8 cellular contexts compared by ENCODE assay signal in genomic region chrX:107673933-107674479, GRCh38. TPM values are rescaled to one million over a fixed set of nuclear protein-coding genes. Genes with fewer than 3 reads are reported as not detected.
DNase-seq lines count a peak whose midpoint lies in the region; ATAC-seq, FAIRE-seq and TF ChIP-seq lines count a peak whose summit lies in the region.

No MANE protein-coding gene starts in this region.

- no peak for TF ChIP-seq CTCF in activated CD8-positive, alpha-beta T cell treated with anti-CD3 and anti-CD28 coated beads for 36 hours (IDR thresholded peaks at IDR 0.05)
- TF ChIP-seq CTCF in endodermal cell (conservative IDR thresholded peaks at IDR 0.05): peak; percentile 30
- no peak for TF ChIP-seq CTCF in pancreas (IDR thresholded peaks at IDR 0.05)
- peak in 1 of 5 experiments; percentile 23 for TF ChIP-seq CTCF in transverse colon (IDR thresholded peaks at IDR 0.05)

- H3K4me1 ChIP-seq in endodermal cell (ENCODE audit: control insufficient read depth, insufficient read depth, low read length) (no peaks in the 10 kb centered on the region), pancreas (peaks cover 0 to 3% (median 0%) of the 10 kb centered on the region in 3 donors), transverse colon (peaks cover 4 to 32% (median 11%) of the 10 kb centered on the region in 4 donors)

- peak overlapping the region; percentile 83 for H3K4me3 Mint-ChIP-seq in activated CD8-positive, alpha-beta T cell treated with anti-CD3 and anti-CD28 coated beads for 36 hours
- no peak overlapping the region for H3K4me3 Mint-ChIP-seq in endodermal cell

- H3K4me1 Mint-ChIP-seq in activated CD8-positive, alpha-beta T cell treated with anti-CD3 and anti-CD28 coated beads for 36 hours (ENCODE audit: low read depth): peaks cover 44% of the 10 kb centered on the region
- peaks cover 30% of the 10 kb centered on the region for H3K4me1 Mint-ChIP-seq in endodermal cell

- peak; percentile 97 for TF ChIP-seq EP300 in transverse colon (IDR thresholded peaks at IDR 0.05; ENCODE audit: low read depth)

- H3K27ac ChIP-seq in endodermal cell (ENCODE audit: low read depth, low read length) (no peak overlapping the region), pancreas (peak overlapping the region in 3 of 4 donors; percentile 31 to 58 (median 41)), transverse colon (peak overlapping the region; percentile 88 to 96 (median 92))

- CTCF ChIA-PET in activated CD8-positive, alpha-beta T cell treated with anti-CD3 and anti-CD28 coated beads for 36 hours (lab: Charles Lee): interaction anchor here (1.0 to 3.6 kb wide), 14 partner anchors 13 to 220 kb away, joined by 3 to 106 read pairs (median 6); partner anchors contain the start of genes MID2, NCBP2L and TSC22D3

- no peak for FAIRE-seq in pancreas (lab: Jason Lieb, UNC)

- in situ Hi-C loops in transverse colon (cut with MboI; ENCODE audit: low pct_ligation_motif_present in 1 of 4, low pct_unique_long_range_greater_than_20kb in 1 of 4, low sequenced_read_pairs in 3 of 4): loop anchor here in 2 of 4 donors (25.0 kb wide), 2 partner anchors 88 to 213 kb away; no protein-coding TSS in a partner anchor

- H3K27me3 ChIP-seq in H7 (ENCODE audit: control insufficient read depth, insufficient read depth, low read length) (peaks cover 10% of the 10 kb centered on the region; the same call in 1 of the 2 replicates), endodermal cell (ENCODE audit: control insufficient read depth, insufficient read depth, low read length, poor library complexity, severe bottlenecking) (peaks cover 11% of the 10 kb centered on the region), pancreas (no peaks in the 10 kb centered on the region), transverse colon (no peaks in the 10 kb centered on the region)

- H3K27ac Mint-ChIP-seq in activated CD8-positive, alpha-beta T cell treated with anti-CD3 and anti-CD28 coated beads for 36 hours: peak overlapping the region; percentile 95
- H3K27ac Mint-ChIP-seq in endodermal cell: no peak overlapping the region

- 80 to 90% methylated on average over 2 to 6 of the region's 7 CpGs for WGBS in endodermal cell (ENCODE audit: insufficient coverage in 1 of 2, insufficient read length in 1 of 2), 2 experiments
- 64 to 75% methylated on average over 7 of the region's 7 CpGs for WGBS in pancreas, 2 donors
- WGBS in transverse colon (ENCODE audit: low coverage in 1 of 2), 2 donors: 33% methylated on average over 7 of the region's 7 CpGs; no CpG with 5 or more reads in 1 of the 2 donors

- peak; percentile 31 for TF ChIP-seq POLR2A in transverse colon (IDR thresholded peaks at IDR 0.05)

- H3K36me3 Mint-ChIP-seq in activated CD8-positive, alpha-beta T cell treated with anti-CD3 and anti-CD28 coated beads for 36 hours (ENCODE audit: low read depth): no peaks in the 10 kb centered on the region
- H3K36me3 Mint-ChIP-seq in endodermal cell (ENCODE audit: low read depth): no peaks in the 10 kb centered on the region

- H3K36me3 ChIP-seq in H7 (replicated peaks; ENCODE audit: control insufficient read depth, insufficient read depth, low read length): no peaks in the 10 kb centered on the region
- no peaks in the 10 kb centered on the region for H3K36me3 ChIP-seq in endodermal cell (ENCODE audit: control insufficient read depth, insufficient read depth, low read length)
- no peaks in the 10 kb centered on the region for H3K36me3 ChIP-seq in pancreas
- H3K36me3 ChIP-seq in transverse colon: no peaks in the 10 kb centered on the region

- POLR2A ChIA-PET in activated CD8-positive, alpha-beta T cell treated with anti-CD3 and anti-CD28 coated beads for 36 hours (lab: Charles Lee): interaction anchor here (0.9 to 8.6 kb wide), 7 partner anchors 11 to 103 kb away, joined by 3 to 184 read pairs (median 5); partner anchors contain the start of genes NCBP2L and PRPS1

- intact Hi-C loops in activated CD8-positive, alpha-beta T cell treated with anti-CD3 and anti-CD28 coated beads for 36 hours (cut with micrococcal nuclease): loop anchor here (1.0 to 5.0 kb wide), 4 partner anchors 37 to 218 kb away; partner anchors contain the start of genes NCBP2L and TSC22D3
- intact Hi-C loops in pancreas (cut with DNase I) (loop anchor here in 1 of 3 donors (10.0 kb wide), 1 partner anchor 101 kb away; the partner anchor contains the start of genes NCBP2L and TSC22D3), transverse colon (cut with DNase I; ENCODE audit: low total_unique reads) (loop anchor here (2.0 kb wide), 1 partner anchor 103 kb away; the partner anchor contains the start of gene NCBP2L)

- peak; percentile 80 for DNase-seq in GDM1 (lab: John Stamatoyannopoulos, UW)
- peak; percentile 40 for DNase-seq in H7
- peak; percentile 92 for DNase-seq in NAMALWA (ENCODE audit: low spot score)
- peak; percentile 94 for DNase-seq in activated CD8-positive, alpha-beta T cell treated with anti-CD3 and anti-CD28 coated beads for 36 hours
- DNase-seq in endodermal cell: peak; percentile 72
- peak in 3 of 6 donors; percentile 29 to 62 (median 30) for DNase-seq in pancreas
- DNase-seq in transverse colon: peak; percentile 88
- no peak for DNase-seq in iPS-NIHi7 (ENCODE audit: extremely low spot score)

- no peaks in the 10 kb centered on the region for H3K9me3 Mint-ChIP-seq in activated CD8-positive, alpha-beta T cell treated with anti-CD3 and anti-CD28 coated beads for 36 hours
- H3K9me3 Mint-ChIP-seq in endodermal cell: peaks cover 15% of the 10 kb centered on the region

- no peaks in the 10 kb centered on the region for H3K27me3 Mint-ChIP-seq in activated CD8-positive, alpha-beta T cell treated with anti-CD3 and anti-CD28 coated beads for 36 hours
- H3K27me3 Mint-ChIP-seq in endodermal cell (ENCODE audit: insufficient read depth): peaks cover 45% of the 10 kb centered on the region

- ATAC-seq in activated CD8-positive, alpha-beta T cell treated with anti-CD3 and anti-CD28 coated beads for 36 hours: peak; percentile 75
- peak in 3 of 4 donors; percentile 3 to 45 (median 21) for ATAC-seq in pancreas

- H3K9me3 ChIP-seq in endodermal cell (ENCODE audit: control insufficient read depth, low read length) (no peaks in the 10 kb centered on the region), pancreas (no peaks in the 10 kb centered on the region), transverse colon (no peaks in the 10 kb centered on the region)

- H3K4me3 ChIP-seq in H7 (ENCODE audit: insufficient read depth, low read depth, low read length) (no peak overlapping the region), endodermal cell (ENCODE audit: low read length) (no peak overlapping the region), pancreas (no peak overlapping the region), transverse colon (peak overlapping the region in 1 of 4 donors; percentile 11)

- H3K9ac ChIP-seq in endodermal cell (ENCODE audit: extremely low read depth, low read length, poor library complexity, severe bottlenecking): no peak overlapping the region

RNA-seq across cellular contexts. Expression of gene PRPS1, which starts 45.7 kb away (rescaled TPM):
- 231 and 248 TPM in 2 replicates for total RNA-seq in H7 (2014; rRNA removed; shearing (Covaris generic))
- total RNA-seq in activated CD8-positive, alpha-beta T cell treated with anti-CD3 and anti-CD28 coated beads for 36 hours: 100 to 1,000 TPM; 122 to 131 TPM
- total RNA-seq in endodermal cell: 10 to 100 TPM; 51.6 to 62.7 TPM
- 54.2 TPM for polyA plus RNA-seq in endodermal cell (2013, experiment 1 of 2)
- polyA plus RNA-seq in endodermal cell (2013, experiment 2 of 2): 51.2 TPM
- total RNA-seq in pancreas: 10 to 100 TPM in 4 of 6 donors, 1 to 10 TPM in 2; 8.5 to 19.4 (median 14.1) TPM
- 10 to 100 TPM in 1 of 2 donors, 1 to 10 TPM in 1; 5.9 to 22.8 TPM for polyA plus RNA-seq in pancreas
- total RNA-seq in transverse colon: 10 to 100 TPM in 2 of 4 donors, 1 to 10 TPM in 2; 1.5 to 16.5 (median 12.4) TPM
